Comparison of ENCODE assay signal across 21 cellular contexts in the genomic region with DNA sequence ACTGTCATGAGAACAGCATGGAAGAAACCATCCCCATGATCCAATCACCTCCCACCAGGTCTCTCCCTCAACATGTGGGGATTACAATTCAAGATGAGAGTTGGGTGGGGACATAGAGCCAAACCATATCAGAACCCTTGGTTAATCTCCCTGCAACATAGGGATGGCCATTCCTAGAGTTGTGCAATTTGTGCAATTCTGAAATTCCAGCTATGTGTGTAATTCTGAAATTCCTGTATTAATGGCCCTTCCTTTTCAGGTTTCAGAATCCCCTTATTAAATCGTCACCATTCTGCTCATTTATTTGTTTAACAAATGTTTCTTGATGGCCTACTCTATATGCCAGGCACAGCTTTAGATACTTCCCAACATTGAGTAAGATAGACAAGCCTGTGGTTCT.
"Had no signal": no experiment of that assay in that cellular context is flagged by ENCODE, and none has a peak within 500 bp of the region (broad histone marks: within the 10 kb centered on the region; RNA-seq: fewer than 3 reads in every experiment).

No MANE protein-coding gene starts in this region.

- H3K9me3 ChIP-seq: sigmoid colon, thyroid gland had no signal

- H3K4me3 ChIP-seq: sigmoid colon, spleen, thyroid gland had no signal

- ATAC-seq: foreskin keratinocyte, left colon, T-helper 17 cell had no signal

- H2AFZ ChIP-seq: parathyroid adenoma had no signal

- H3K27ac ChIP-seq: epithelial cell of prostate, foreskin keratinocyte, parathyroid adenoma, sigmoid colon, spleen, thyroid gland had no signal

- H3K79me2 ChIP-seq: parathyroid adenoma had no signal

- H3K36me3 ChIP-seq: sigmoid colon, spleen, thyroid gland had no signal

- DNase-seq: activated CD4-positive, alpha-beta memory T cell treated with anti-CD3 and anti-CD28 coated beads for 36 hours; activated CD4-positive, alpha-beta T cell treated with anti-CD3 and anti-CD28 coated beads for 48 hours; activated CD4-positive, CD25-positive, alpha-beta regulatory T cell; activated naive CD4-positive, alpha-beta T cell treated with Interleukin-2 at 50 U/mL for 16 hours; activated naive CD8-positive, alpha-beta T cell treated with anti-CD3 and anti-CD28 coated beads for 36 hours; activated T-cell treated with anti-CD3 and anti-CD28 coated beads, Interleukin-2, amount 50 U/mL, for 48 hours; amygdala; cortex of kidney; foreskin keratinocyte; left colon; mesenchymal stem cell; nucleus accumbens; retina; sigmoid colon; spleen; stimulated activated CD4-positive, alpha-beta T cell treated with anti-CD3 and anti-CD28 coated beads, Interleukin-4, amount 100 ng/mL, for 24 hours; substantia nigra; T-helper 17 cell; thyroid gland had no signal

- H3K27me3 ChIP-seq: sigmoid colon, spleen, thyroid gland had no signal

- H3K4me1 ChIP-seq: foreskin keratinocyte, parathyroid adenoma, sigmoid colon, spleen, thyroid gland had no signal

- H3K9ac ChIP-seq: parathyroid adenoma had no signal
